1 cellular context compared by ENCODE assay signal in the genomic region with DNA sequence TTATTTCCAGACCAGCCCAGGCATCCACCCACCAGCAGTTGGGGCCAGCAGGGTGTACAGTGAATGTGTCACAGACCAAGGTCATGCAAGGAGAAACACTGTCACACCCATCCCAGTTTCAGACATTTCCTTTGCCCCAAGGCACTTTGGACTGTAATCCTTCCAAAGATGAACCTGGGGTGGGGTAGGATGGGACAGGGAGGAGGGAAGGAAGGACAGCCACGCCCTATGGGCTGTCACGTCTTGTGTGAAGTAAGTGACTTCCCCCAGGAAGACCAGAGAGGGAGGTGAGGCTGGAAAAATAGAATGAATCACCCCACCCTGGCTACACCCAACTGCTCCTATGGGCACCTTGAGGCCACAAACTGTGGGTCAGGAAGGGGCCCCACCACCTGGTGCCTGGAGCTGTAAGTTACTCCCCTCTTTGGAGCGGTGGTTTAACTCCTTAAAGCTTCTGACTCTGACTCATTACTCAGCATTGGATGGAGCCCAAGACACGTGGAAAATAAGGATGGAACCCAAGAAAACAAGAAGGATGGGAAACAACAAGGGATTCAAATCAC.
TF ChIP-seq lines count a peak whose summit lies in the region.

No MANE protein-coding gene starts in this region.

TF ChIP-seq in GM23338, 12 proteins besides CTCF, POLR2A, EP300 and RAD21 (continued from another document):
- TF ChIP-seq ZNF462 (CRISPR knock-in tag; IDR thresholded peaks at IDR 0.05) (no peak), ETS1 (IDR thresholded peaks at IDR 0.05) (no peak), EZH2phosphoT487 (IDR thresholded peaks at IDR 0.05; ENCODE audit: unreplicated experiment) (no peak)
